Comparison of ENCODE assay signal across 11 cellular contexts in the genomic region with DNA sequence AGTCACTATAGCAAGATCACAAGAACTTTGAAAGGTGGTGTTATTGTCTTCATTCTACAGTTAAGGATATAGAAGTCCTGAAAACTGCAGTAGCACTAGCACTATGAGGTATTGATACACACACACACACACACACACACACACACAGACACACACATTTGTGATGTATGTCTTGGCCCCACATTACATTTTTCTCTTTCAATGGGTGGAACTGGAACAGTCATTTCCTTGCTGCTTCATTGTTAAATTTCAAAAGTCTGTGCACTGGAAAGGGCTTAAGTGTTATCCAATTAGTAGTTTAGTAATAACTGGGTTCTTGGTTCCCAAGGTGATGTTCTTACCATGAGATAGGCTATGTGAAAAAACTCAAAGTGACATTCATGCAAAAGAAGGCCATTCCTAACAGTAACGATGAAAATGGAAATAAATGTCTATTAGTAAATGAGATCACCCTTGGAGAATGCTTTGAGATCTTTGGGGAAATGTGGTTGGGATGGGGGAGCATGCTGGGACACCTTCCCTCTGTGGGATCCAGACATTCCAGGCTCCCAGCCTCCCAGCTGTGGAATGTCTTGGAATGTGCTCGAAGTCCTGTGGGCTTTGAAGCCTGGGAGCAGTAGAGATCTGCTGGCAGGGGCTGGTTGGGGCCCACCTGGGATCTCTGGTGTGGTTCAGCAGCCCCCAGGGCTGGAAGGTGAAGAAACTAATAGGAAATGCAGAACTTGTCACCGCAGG. TPM values are rescaled to one million over a fixed set of nuclear protein-coding genes. Genes with fewer than 3 reads are reported as not detected.
DNase-seq lines count a peak whose midpoint lies in the region; ATAC-seq, FAIRE-seq and TF ChIP-seq lines count a peak whose summit lies in the region.
"Had no signal": no experiment of that assay in that cellular context is flagged by ENCODE, and none has a peak within 500 bp of the region (broad histone marks: within the 10 kb centered on the region; RNA-seq: fewer than 3 reads in every experiment).

No MANE protein-coding gene starts in this region.

- peak overlapping the region; percentile 70 to 83 for H3K27ac ChIP-seq in coronary artery
- peak overlapping the region; percentile 35 for H3K27ac ChIP-seq in kidney (ENCODE audit: low read depth in 2 of 2, low read length in 2 of 2)
- H3K27ac ChIP-seq in subcutaneous abdominal adipose tissue (ENCODE audit: low read depth, low read length), result peak overlapping the region; percentile 47
- H3K27ac ChIP-seq: neutrophil had no signal

- peak; percentile 42 for DNase-seq in HS-5 (ENCODE audit: low read depth)
- DNase-seq in coronary artery (ENCODE audit: low spot score), result no peak
- no peak for DNase-seq in kidney
- no peak for DNase-seq in left lobe of liver (ENCODE audit: low spot score)
- DNase-seq in Ammon's horn (ENCODE audit: low spot score), result no peak
- DNase-seq in effector memory CD8-positive, alpha-beta T cell, result no peak
- DNase-seq: activated CD4-positive, alpha-beta T cell treated with anti-CD3 and anti-CD28 coated beads for 48 hours; NK-92 treated with Interleukin-12 subunit alpha and Interleukin-12 subunit beta, amount 100 ng/mL, for 24 hours had no signal

- no peak for ATAC-seq in stimulated activated memory B cell treated with anti-CD40 and anti-IgM and Interleukin-4, amounts not matched to agents 10 μg/mL and 1 μg/mL and 100 μg/mL, for 72 hours
- ATAC-seq in left lobe of liver, result no peak
- no peak for ATAC-seq in effector memory CD8-positive, alpha-beta T cell (replicated peaks)

- peaks cover 13% of the 10 kb centered on the region for H3K4me1 Mint-ChIP-seq in stimulated activated memory B cell treated with anti-CD40 and anti-IgM and Interleukin-4, amounts not matched to agents 10 μg/mL and 1 μg/mL and 100 μg/mL, for 72 hours
- no peaks in the 10 kb centered on the region for H3K4me1 Mint-ChIP-seq in effector memory CD8-positive, alpha-beta T cell (ENCODE audit: low read depth in 2 of 2)

- H3K9ac ChIP-seq in kidney (ENCODE audit: low read length in 2 of 2), result no peak overlapping the region
- H3K9ac ChIP-seq in subcutaneous abdominal adipose tissue (ENCODE audit: low read length in 5 of 5), result no peak overlapping the region

- intact Hi-C loops in kidney (cut with DNase I), result no loop called here

- no peaks in the 10 kb centered on the region for H3K9me3 ChIP-seq in kidney (ENCODE audit: control insufficient read depth in 1 of 2, low read length in 2 of 2)
- H3K9me3 ChIP-seq in subcutaneous abdominal adipose tissue (ENCODE audit: control insufficient read depth in 5 of 5, low read length in 5 of 5), result no peaks in the 10 kb centered on the region
- H3K9me3 ChIP-seq: neutrophil had no signal

- H3K4me1 ChIP-seq in kidney (ENCODE audit: control insufficient read depth in 1 of 2, insufficient read depth in 1 of 2, low read depth in 1 of 2, low read length in 2 of 2), result no peaks in the 10 kb centered on the region
- H3K4me1 ChIP-seq in subcutaneous abdominal adipose tissue (ENCODE audit: control insufficient read depth in 5 of 5, insufficient read depth in 5 of 5, low read length in 5 of 5), result peaks cover 4 to 32% (median 11%) of the 10 kb centered on the region in 5 donors

- no peak overlapping the region for H3K27ac Mint-ChIP-seq in stimulated activated memory B cell treated with anti-CD40 and anti-IgM and Interleukin-4, amounts not matched to agents 10 μg/mL and 1 μg/mL and 100 μg/mL, for 72 hours
- no peak overlapping the region for H3K27ac Mint-ChIP-seq in effector memory CD8-positive, alpha-beta T cell

- H3K36me3 Mint-ChIP-seq in stimulated activated memory B cell treated with anti-CD40 and anti-IgM and Interleukin-4, amounts not matched to agents 10 μg/mL and 1 μg/mL and 100 μg/mL, for 72 hours, result no peaks in the 10 kb centered on the region
- no peaks in the 10 kb centered on the region for H3K36me3 Mint-ChIP-seq in effector memory CD8-positive, alpha-beta T cell (ENCODE audit: insufficient read depth)

- H3K36me3 ChIP-seq in kidney (ENCODE audit: control insufficient read depth in 1 of 2, insufficient read depth in 2 of 2, low read length in 2 of 2) (no peaks in the 10 kb centered on the region), subcutaneous abdominal adipose tissue (ENCODE audit: control insufficient read depth in 5 of 5, insufficient read depth in 5 of 5, low read length in 5 of 5) (no peaks in the 10 kb centered on the region)
- H3K36me3 ChIP-seq: neutrophil had no signal

- H3K9me3 Mint-ChIP-seq in stimulated activated memory B cell treated with anti-CD40 and anti-IgM and Interleukin-4, amounts not matched to agents 10 μg/mL and 1 μg/mL and 100 μg/mL, for 72 hours, result no peaks in the 10 kb centered on the region
- H3K9me3 Mint-ChIP-seq in effector memory CD8-positive, alpha-beta T cell, result no peaks in the 10 kb centered on the region

- H3K27me3 Mint-ChIP-seq in stimulated activated memory B cell treated with anti-CD40 and anti-IgM and Interleukin-4, amounts not matched to agents 10 μg/mL and 1 μg/mL and 100 μg/mL, for 72 hours, result peaks cover 7% of the 10 kb centered on the region
- peaks cover 18 to 39% of the 10 kb centered on the region in 2 donors for H3K27me3 Mint-ChIP-seq in effector memory CD8-positive, alpha-beta T cell

- H3K4me3 ChIP-seq in coronary artery (peak overlapping the region; percentile 1), kidney (ENCODE audit: low read length in 2 of 2) (no peak overlapping the region), subcutaneous abdominal adipose tissue (ENCODE audit: low read depth in 1 of 5, low read length in 5 of 5) (no peak overlapping the region)

- no peaks in the 10 kb centered on the region for H3K27me3 ChIP-seq in subcutaneous abdominal adipose tissue (ENCODE audit: control insufficient read depth in 5 of 5, insufficient read depth in 4 of 5, low read length in 5 of 5)

- TF ChIP-seq CTCF in coronary artery (IDR thresholded peaks at IDR 0.05) (no peak), kidney (IDR thresholded peaks at IDR 0.05; ENCODE audit: borderline replicate concordance, extremely low read depth, insufficient read depth) (no peak)

- no peak overlapping the region for H3K4me3 Mint-ChIP-seq in stimulated activated memory B cell treated with anti-CD40 and anti-IgM and Interleukin-4, amounts not matched to agents 10 μg/mL and 1 μg/mL and 100 μg/mL, for 72 hours
- H3K4me3 Mint-ChIP-seq in effector memory CD8-positive, alpha-beta T cell, result no peak overlapping the region

- no peak for FAIRE-seq in kidney (lab: Jason Lieb, UNC)

RNA-seq across cellular contexts. Expression of a gene that starts 37.4 kb away (rescaled TPM):
- total RNA-seq in kidney (218 TPM), left lobe of liver (145 TPM)
- 72.7 TPM for polyA plus RNA-seq in kidney (ENCODE audit: insufficient read depth, low read depth, low replicate concordance)
